ENCODE assay signal across 9 cellular contexts in the genomic region with DNA sequence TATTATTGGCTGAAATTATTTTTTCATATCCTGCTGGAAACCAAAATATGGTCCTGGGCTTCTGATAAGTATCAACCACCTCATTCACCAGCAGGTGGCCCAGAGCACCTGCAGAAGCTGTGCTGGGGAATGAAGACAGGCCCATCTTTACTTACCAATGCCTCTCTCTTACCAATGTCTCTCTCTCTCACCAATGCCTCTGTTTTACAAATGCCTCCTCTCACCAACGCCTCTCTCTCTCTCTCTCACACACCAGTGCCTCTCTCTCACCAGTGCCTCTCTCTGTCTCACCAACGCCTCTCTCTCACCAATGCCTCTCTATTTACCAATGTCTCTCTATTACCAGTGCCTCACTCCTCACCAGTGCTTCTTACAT. TPM values are rescaled to one million over a fixed set of nuclear protein-coding genes. Genes with fewer than 3 reads are reported as not detected.
DNase-seq lines count a peak whose midpoint lies in the region; ATAC-seq, FAIRE-seq and TF ChIP-seq lines count a peak whose summit lies in the region.
"Had no signal": no experiment of that assay in that cellular context is flagged by ENCODE, and none has a peak within 500 bp of the region (broad histone marks: within the 10 kb centered on the region; RNA-seq: fewer than 3 reads in every experiment).

No MANE protein-coding gene starts in this region.

- peaks cover 8% of the 10 kb centered on the region for H3K23me2 ChIP-seq in H9 (ENCODE audit: insufficient read length, low read depth, low read length, poor library complexity, severe bottlenecking)

- no peak overlapping the region for H3K14ac ChIP-seq in H9 (ENCODE audit: insufficient read depth, low read length)

- no peak overlapping the region for H3K23ac ChIP-seq in H9 (ENCODE audit: insufficient read length, low read depth, low read length)

- no peaks in the 10 kb centered on the region for H3K9me3 Mint-ChIP-seq in H9
- no peaks in the 10 kb centered on the region for H3K9me3 Mint-ChIP-seq in stimulated activated naive CD8-positive, alpha-beta T cell treated with anti-CD3 and anti-CD28 coated beads, Interleukin-15, amount 100 ng/mL, for 72 hours
- peaks cover 0 to 6% (median 0%) of the 10 kb centered on the region in 7 donors for H3K9me3 Mint-ChIP-seq in CD14-positive monocyte

- no peak overlapping the region for H3T11ph ChIP-seq in H9 (ENCODE audit: low read length)

- no peak overlapping the region for H2BK15ac ChIP-seq in H9 (ENCODE audit: low read depth, low read length)

- no peak overlapping the region for H3K4ac ChIP-seq in H9 (ENCODE audit: low read depth, low read length)

- peak; percentile 60 for ATAC-seq in RWPE2 (ENCODE audit: low read depth)
- ATAC-seq in stimulated activated naive CD8-positive, alpha-beta T cell treated with anti-CD3 and anti-CD28 coated beads, Interleukin-15, amount 100 ng/mL, for 72 hours = peak; percentile 73
- no peak for ATAC-seq in sciatic nerve

- intact Hi-C loops in CD14-positive monocyte (cut with micrococcal nuclease) = no loop called here
- intact Hi-C loops in sciatic nerve (cut with DNase I) = loop anchor here (10.0 kb wide), 1 partner anchor 52 kb away; no protein-coding TSS in a partner anchor

- H2AFZ ChIP-seq in H9 (ENCODE audit: low read length) = no peak overlapping the region

- H3K27me3 ChIP-seq in H9 (ENCODE audit: insufficient read depth, low read length) (peaks cover 38% of the 10 kb centered on the region), RWPE2 (ENCODE audit: insufficient read depth, poor library complexity, severe bottlenecking) (peaks cover 49% of the 10 kb centered on the region), bronchial epithelial cell (ENCODE audit: control insufficient read depth, insufficient read depth, low read length) (peaks cover 29% of the 10 kb centered on the region)

- no peak overlapping the region for H2BK120ac ChIP-seq in H9 (ENCODE audit: low read depth, low read length, poor library complexity, severe bottlenecking)

- no peak overlapping the region for H4K5ac ChIP-seq in H9 (ENCODE audit: insufficient read length, low read depth, low read length)

- FAIRE-seq in bronchial epithelial cell (lab: Jason Lieb, UNC) = no peak
- FAIRE-seq: endometrium had no signal

- no peak overlapping the region for H3K9ac ChIP-seq in H9 (ENCODE audit: extremely low read depth, insufficient read length, low read length)

- H2AK5ac ChIP-seq in H9 (ENCODE audit: insufficient read length, low read length) = no peak overlapping the region

- no peaks in the 10 kb centered on the region for H3K79me2 ChIP-seq in H9 (ENCODE audit: insufficient read depth, low read length)

- H4K91ac ChIP-seq in H9 (ENCODE audit: insufficient read length, low read depth, low read length) = no peak overlapping the region

- H3K27ac Mint-ChIP-seq in H9 = no peak overlapping the region
- H3K27ac Mint-ChIP-seq in stimulated activated naive CD8-positive, alpha-beta T cell treated with anti-CD3 and anti-CD28 coated beads, Interleukin-15, amount 100 ng/mL, for 72 hours = no peak overlapping the region
- no peak overlapping the region for H3K27ac Mint-ChIP-seq in CD14-positive monocyte

- H3K4me2 ChIP-seq in H9 (ENCODE audit: insufficient read depth, insufficient read length, low read length) = no peak overlapping the region

- H3K56ac ChIP-seq in H9 (ENCODE audit: insufficient read length, low read depth, low read length) = no peak overlapping the region

- H3K18ac ChIP-seq in H9 (ENCODE audit: insufficient read length, low read depth, low read length) = no peak overlapping the region

- DNase-seq in GM10266 (ENCODE audit: extremely low spot score) = peak; percentile 76
- DNase-seq in H9 = no peak
- no peak for DNase-seq in RWPE2 (ENCODE audit: low spot score)
- DNase-seq in bronchial epithelial cell (ENCODE audit: low read depth) = no peak
- peak; percentile 48 to 71 for DNase-seq in stimulated activated naive CD8-positive, alpha-beta T cell treated with anti-CD3 and anti-CD28 coated beads, Interleukin-15, amount 100 ng/mL, for 72 hours
- DNase-seq in CD14-positive monocyte (ENCODE audit: low spot score) = no peak
- no peak for DNase-seq in sciatic nerve (ENCODE audit: low spot score)
- DNase-seq in NCI-H2227 (lab: John Stamatoyannopoulos, UW; ENCODE audit: unreplicated experiment) = no peak

- H3K9me3 ChIP-seq in H9 (ENCODE audit: control insufficient read depth, low read depth, low read length) = no peaks in the 10 kb centered on the region
- H3K9me3 ChIP-seq in RWPE2 (ENCODE audit: severe bottlenecking) = no peaks in the 10 kb centered on the region

- H2BK12ac ChIP-seq in H9 (ENCODE audit: insufficient read length, low read depth, low read length) = no peak overlapping the region

- H4K8ac ChIP-seq in H9 (replicated peaks; ENCODE audit: insufficient read length, low read depth, low read length) = no peak overlapping the region

- no peak overlapping the region for H2BK5ac ChIP-seq in H9 (ENCODE audit: insufficient read length, low read length)

- WGBS in H9 (ENCODE audit: extremely low coverage, insufficient read length, low lambda C conversion rate) = no CpG with 5 or more reads among the region's 2 CpGs

- H3K4me1 ChIP-seq in H9 (ENCODE audit: insufficient read depth, low read length) (peaks cover 5% of the 10 kb centered on the region; the same call in 1 of the 2 replicates), RWPE2 (ENCODE audit: insufficient read depth, poor library complexity, severe bottlenecking) (no peaks in the 10 kb centered on the region)

- no peak overlapping the region for H3K4me3 Mint-ChIP-seq in H9
- H3K4me3 Mint-ChIP-seq in stimulated activated naive CD8-positive, alpha-beta T cell treated with anti-CD3 and anti-CD28 coated beads, Interleukin-15, amount 100 ng/mL, for 72 hours = peak overlapping the region; percentile 33 to 48
- peak overlapping the region in 1 of 2 donors; percentile 37 for H3K4me3 Mint-ChIP-seq in CD14-positive monocyte

- no peak overlapping the region for H3K27ac ChIP-seq in H9 (ENCODE audit: insufficient read length, low read depth, low read length)
- H3K27ac ChIP-seq in RWPE2 (ENCODE audit: poor library complexity, severe bottlenecking) = no peak overlapping the region

- H3K27me3 Mint-ChIP-seq in H9 (ENCODE audit: low read depth) (peaks cover 82% of the 10 kb centered on the region), CD14-positive monocyte (ENCODE audit: low read depth in 3 of 3) (peaks cover 47 to 59% (median 55%) of the 10 kb centered on the region in 3 donors)
- H3K27me3 Mint-ChIP-seq in stimulated activated naive CD8-positive, alpha-beta T cell treated with anti-CD3 and anti-CD28 coated beads, Interleukin-15, amount 100 ng/mL, for 72 hours = no peaks in the 10 kb centered on the region

- H3K4me3 ChIP-seq in RWPE2 (ENCODE audit: severe bottlenecking) (no peak overlapping the region), bronchial epithelial cell (ENCODE audit: low read depth, low read length) (no peak overlapping the region)

- H3K36me3 Mint-ChIP-seq in H9 (ENCODE audit: insufficient read depth in 1 of 3, low read depth in 3 of 3) (no peaks in the 10 kb centered on the region; a peak in 1 of 7 replicates), CD14-positive monocyte (no peaks in the 10 kb centered on the region)

- TF ChIP-seq CTCF in GM10266 (IDR thresholded peaks at IDR 0.05; ENCODE audit: control insufficient read depth, insufficient read depth, low read depth, missing control alignments) (peak; percentile 72), H9 (conservative IDR thresholded peaks at IDR 0.05) (peak; percentile 37; the same call in 2 of the 3 replicates), RWPE2 (IDR thresholded peaks at IDR 0.05; ENCODE audit: poor library complexity, severe bottlenecking) (no peak), bronchial epithelial cell (IDR thresholded peaks at IDR 0.05; ENCODE audit: insufficient read depth, low read length, severe bottlenecking) (peak; percentile 37), CD14-positive monocyte (IDR thresholded peaks at IDR 0.05) (no peak)

- no peaks in the 10 kb centered on the region for H4K20me1 ChIP-seq in H9 (ENCODE audit: control insufficient read depth, insufficient read depth, insufficient read length)

- H2BK20ac ChIP-seq in H9 (ENCODE audit: low read depth, low read length, poor library complexity, severe bottlenecking) = no peak overlapping the region

- H3K4me1 Mint-ChIP-seq in H9 (peaks cover 35 to 48% of the 10 kb centered on the region in 2 experiments), CD14-positive monocyte (peaks cover 8% of the 10 kb centered on the region)
- peaks cover 78% of the 10 kb centered on the region for H3K4me1 Mint-ChIP-seq in stimulated activated naive CD8-positive, alpha-beta T cell treated with anti-CD3 and anti-CD28 coated beads, Interleukin-15, amount 100 ng/mL, for 72 hours

- H3K36me3 ChIP-seq in RWPE2 (ENCODE audit: low read depth) (no peaks in the 10 kb centered on the region), bronchial epithelial cell (ENCODE audit: control insufficient read depth, insufficient read depth, low read length) (no peaks in the 10 kb centered on the region)

- no peaks in the 10 kb centered on the region for H3K79me1 ChIP-seq in H9 (ENCODE audit: insufficient read depth, low read depth, low read length, poor library complexity, severe bottlenecking)

RNA-seq across cellular contexts. Expression of a gene that starts 2.3 kb away (rescaled TPM):
- total RNA-seq in H9 (2021) (not detected in 2 replicates), bronchial epithelial cell (1.1 and 11.0 TPM in 2 replicates), sciatic nerve (241 TPM)
- under 1 TPM; 0.39 to 0.48 TPM for polyA plus RNA-seq in CD14-positive monocyte

Comparison
In these comparisons a context has a peak if more than half of its experiments do, and no peak if none do; other contexts are left out.
1. DNase-seq: peak in GM10266 (single experiment) and stimulated activated naive CD8-positive, alpha-beta T cell treated with anti-CD3 and anti-CD28 coated beads, Interleukin-15, amount 100 ng/mL, for 72 hours (2 of 2); none in H9 (single experiment), RWPE2 (single experiment), bronchial epithelial cell (single experiment), CD14-positive monocyte (single experiment), sciatic nerve (single experiment) and NCI-H2227 (single experiment).
2. CTCF ChIP-seq: peak in GM10266 (single experiment), H9 (single experiment) and bronchial epithelial cell (single experiment); none in RWPE2 (single experiment) and CD14-positive monocyte (single experiment).
3. H3K4me3 Mint-ChIP-seq: peak in stimulated activated naive CD8-positive, alpha-beta T cell treated with anti-CD3 and anti-CD28 coated beads, Interleukin-15, amount 100 ng/mL, for 72 hours (2 of 2); none in H9 (0 of 2).
4. RNA of a gene that starts 2.3 kb away (total RNA-seq): 241 TPM in sciatic nerve (single experiment); 1.1 to 11.0 TPM in bronchial epithelial cell and not detected in H9; every median in the first group is over 10 times any median in the second.